ENCODE assay signal across 23 cellular contexts in the genomic region with DNA sequence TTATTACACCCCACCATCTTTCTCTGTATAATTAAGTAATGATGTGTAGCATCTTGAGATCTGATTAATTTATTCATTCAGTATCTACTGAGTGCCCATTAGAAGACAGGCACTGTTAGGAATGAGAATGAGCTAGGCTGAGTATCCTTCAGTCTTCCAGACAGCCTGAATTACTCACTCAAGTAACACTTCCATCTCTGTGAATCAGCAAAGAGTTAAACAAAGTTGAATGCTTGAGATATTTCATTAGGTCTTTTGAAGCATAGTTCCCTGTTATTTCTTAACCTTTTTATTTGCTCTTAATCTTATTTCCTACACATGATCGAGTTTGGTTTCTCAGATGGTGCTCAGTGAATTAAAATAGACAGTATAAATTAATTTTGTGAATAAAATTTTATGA.
DNase-seq lines count a peak whose midpoint lies in the region; ATAC-seq and TF ChIP-seq lines count a peak whose summit lies in the region.
"Had no signal": no experiment of that assay in that cellular context is flagged by ENCODE, and none has a peak within 500 bp of the region (broad histone marks: within the 10 kb centered on the region; RNA-seq: fewer than 3 reads in every experiment).

No MANE protein-coding gene starts in this region.

- H3K4me1 ChIP-seq in HAP-1: peaks cover 5% of the 10 kb centered on the region
- H3K4me1 ChIP-seq: SJCRH30 had no signal

- ATAC-seq in HG02678 (IDR thresholded peaks at IDR 0.05; ENCODE audit: unreplicated experiment) (no peak), GM18511 (IDR thresholded peaks at IDR 0.05; ENCODE audit: unreplicated experiment) (no peak)
- ATAC-seq: activated T-cell treated with anti-CD3 and anti-CD28 coated beads, Interleukin-2, amount 50 U/mL, for 72 hours; HCT116; left cardiac atrium; naive thymus-derived CD4-positive, alpha-beta T cell had no signal

- POLR2A ChIA-PET in AG04450 (lab: Yijun Ruan, JAX): no interaction called here

- CTCF ChIA-PET in AG04450 (lab: Charles Lee): no interaction called here

- no peak for TF ChIP-seq CTCF in AG04450 (IDR thresholded peaks at IDR 0.05; ENCODE audit: low read depth, low read length)

- H3K27me3 ChIP-seq in AG04450 (ENCODE audit: control insufficient read depth, insufficient read depth, low read length) (no peaks in the 10 kb centered on the region), HAP-1 (ENCODE audit: low read depth) (no peaks in the 10 kb centered on the region)
- H3K27me3 ChIP-seq: SJCRH30, transverse colon had no signal

- H3K27ac ChIP-seq in AG04450 (ENCODE audit: low read depth, low read length): no peak overlapping the region
- H3K27ac ChIP-seq: SJCRH30, transverse colon had no signal

- in situ Hi-C loops in HAP-1 (cut with MboI; ENCODE audit: low sequenced_read_pairs): no loop called here

- H3K4me3 ChIP-seq in AG04450 (ENCODE audit: low read depth, low read length) (no peak overlapping the region), HAP-1 (no peak overlapping the region)
- H3K4me3 ChIP-seq: SJCRH30, transverse colon had no signal

- DNase-seq in AG04450 (ENCODE audit: low read depth, low spot score) (peak; percentile 23), HCEC 1CT (peak; percentile 62), amniotic epithelial cell (ENCODE audit: low read depth) (peak; percentile 59), iris pigment epithelial cell (ENCODE audit: low read depth) (peak; percentile 70), amygdala (lab: John Stamatoyannopoulos, UW) (no peak), HAP-1 (ENCODE audit: low spot score in 2 of 2) (no peak)
- DNase-seq: activated CD4-positive, alpha-beta T cell treated with anti-CD3 and anti-CD28 coated beads for 48 hours; activated naive CD4-positive, alpha-beta T cell treated with anti-CD3 and anti-CD28 coated beads for 36 hours; activated T-cell treated with anti-CD3 and anti-CD28 coated beads, Interleukin-2, amount 50 U/mL, for 72 hours; C1 segment of cervical spinal cord; cerebellar nuclear complex; Karpas-422; left cardiac atrium; naive thymus-derived CD4-positive, alpha-beta T cell; NCI-H1048; NCI-H187 treated with DMSO at 0.1 percent for 48 hours; NCI-H345; occipital lobe; transverse colon had no signal

- H3K36me3 ChIP-seq in HAP-1 (replicated peaks): no peaks in the 10 kb centered on the region
- H3K36me3 ChIP-seq: SJCRH30, transverse colon had no signal

- H3K9me3 ChIP-seq in AG04450 (ENCODE audit: control insufficient read depth, insufficient read depth, low read length) (no peaks in the 10 kb centered on the region), HAP-1 (no peaks in the 10 kb centered on the region)
- H3K9me3 ChIP-seq: SJCRH30, transverse colon had no signal

Comparison
In these comparisons a context has a peak if more than half of its experiments do, and no peak if none do; other contexts are left out.
1. DNase-seq: peak in AG04450 (single experiment), HCEC 1CT (single experiment), amniotic epithelial cell (single experiment) and iris pigment epithelial cell (single experiment); none in amygdala (0 of 56) and HAP-1 (0 of 2).